8 cellular contexts compared by ENCODE assay signal in genomic region chr15:47961401-47962090, GRCh38.
DNase-seq lines count a peak whose midpoint lies in the region; ATAC-seq and TF ChIP-seq lines count a peak whose summit lies in the region.

No MANE protein-coding gene starts in this region.

- H3K9me3 ChIP-seq in effector memory CD4-positive, alpha-beta T cell (ENCODE audit: control insufficient read depth, low read length), result no peaks in the 10 kb centered on the region

- intact Hi-C loops in posterior vena cava (cut with DNase I), result no loop called here

- H3K4me3 ChIP-seq in brain microvascular endothelial cell (ENCODE audit: low read depth, low read length), result no peak overlapping the region
- no peak overlapping the region for H3K4me3 ChIP-seq in effector memory CD4-positive, alpha-beta T cell (ENCODE audit: insufficient read depth, low read depth, low read length, poor library complexity, severe bottlenecking)

- no peaks in the 10 kb centered on the region for H3K4me1 ChIP-seq in effector memory CD4-positive, alpha-beta T cell (ENCODE audit: control insufficient read depth, insufficient read depth, low read length, poor library complexity, severe bottlenecking)

- H3K27me3 ChIP-seq in brain microvascular endothelial cell (replicated peaks), result no peaks in the 10 kb centered on the region
- no peaks in the 10 kb centered on the region for H3K27me3 ChIP-seq in effector memory CD4-positive, alpha-beta T cell (replicated peaks; ENCODE audit: control insufficient read depth, insufficient read depth, low read length, poor library complexity, severe bottlenecking)

- ATAC-seq in GM18861 (IDR thresholded peaks at IDR 0.05; ENCODE audit: unreplicated experiment) (peak; percentile 91), GM21619 (IDR thresholded peaks at IDR 0.05; ENCODE audit: unreplicated experiment) (peak; percentile 83), HG03520 (IDR thresholded peaks at IDR 0.05; ENCODE audit: unreplicated experiment) (peak; percentile 80)

- no peaks in the 10 kb centered on the region for H3K36me3 ChIP-seq in brain microvascular endothelial cell (replicated peaks)
- no peaks in the 10 kb centered on the region for H3K36me3 ChIP-seq in effector memory CD4-positive, alpha-beta T cell (ENCODE audit: control insufficient read depth, insufficient read depth, low read length)

- H3K27ac ChIP-seq in brain microvascular endothelial cell, result no peak overlapping the region
- H3K27ac ChIP-seq in effector memory CD4-positive, alpha-beta T cell (ENCODE audit: insufficient read depth, low read length, poor library complexity, severe bottlenecking), result no peak overlapping the region

- no peak for DNase-seq in brain microvascular endothelial cell
- no peak for DNase-seq in posterior vena cava (ENCODE audit: low spot score)
- DNase-seq in DMS79 treated with DMSO at 0.1 percent for 48 hours (lab: John Stamatoyannopoulos, UW), result no peak
- DNase-seq in EL, result no peak
- no peak for DNase-seq in effector memory CD4-positive, alpha-beta T cell

- in situ Hi-C loops in brain microvascular endothelial cell (cut with HindIII; ENCODE audit: low pct_ligation_motif_present, low sequenced_read_pairs), result no loop called here

- TF ChIP-seq CTCF in brain microvascular endothelial cell (IDR thresholded peaks at IDR 0.05; ENCODE audit: low read depth, low read length, missing control alignments), result peak; percentile 1
